ENCODE assay signal across 22 cellular contexts in the genomic region with DNA sequence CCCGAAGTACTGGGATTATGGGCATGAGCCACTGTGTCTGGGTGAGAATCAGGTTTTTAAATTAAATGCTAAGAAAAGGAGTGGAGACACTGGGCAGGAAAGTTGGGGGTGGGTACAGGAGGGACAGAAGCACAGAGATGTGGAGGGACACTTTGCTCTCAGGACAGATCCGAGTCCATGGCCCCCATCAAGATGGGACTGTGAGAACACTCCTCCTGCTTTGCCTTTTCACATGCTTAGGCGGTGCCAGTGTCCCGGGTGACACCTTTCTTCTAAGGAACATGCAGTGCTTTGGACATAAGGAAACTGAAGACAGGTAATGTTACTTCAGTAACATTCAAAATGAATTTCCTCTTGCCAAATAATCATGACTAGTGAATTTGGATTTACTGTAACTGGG. TPM values are rescaled to one million over a fixed set of nuclear protein-coding genes. Genes with fewer than 3 reads are reported as not detected.
DNase-seq lines count a peak whose midpoint lies in the region; ATAC-seq and TF ChIP-seq lines count a peak whose summit lies in the region.
"Had no signal": no experiment of that assay in that cellular context is flagged by ENCODE, and none has a peak within 500 bp of the region (broad histone marks: within the 10 kb centered on the region; RNA-seq: fewer than 3 reads in every experiment).

No MANE protein-coding gene starts in this region.

- peak; percentile 60 to 76 for TF ChIP-seq POLR2A in gastrocnemius medialis (IDR thresholded peaks at IDR 0.05)

- peaks cover 23% of the 10 kb centered on the region for H3K36me3 Mint-ChIP-seq in activated naive CD4-positive, alpha-beta T cell treated with anti-CD3 and anti-CD28 coated beads for 36 hours (ENCODE audit: low read depth)
- peaks cover 6 to 12% of the 10 kb centered on the region in 2 donors for H3K36me3 Mint-ChIP-seq in activated T-cell treated with anti-CD3 and anti-CD28 coated beads, Interleukin-2, amount 50 U/mL, for 72 hours (ENCODE audit: insufficient read depth in 2 of 2)

- H3K36me3 ChIP-seq in adipocyte (ENCODE audit: control insufficient read depth, insufficient read depth, low read length, severe bottlenecking) (peaks cover 26% of the 10 kb centered on the region), gastrocnemius medialis (peaks cover 3 to 16% of the 10 kb centered on the region in 2 donors)

- peaks cover 30% of the 10 kb centered on the region for H3K4me1 ChIP-seq in adipocyte (ENCODE audit: control insufficient read depth, insufficient read depth, low read length)
- H3K4me1 ChIP-seq in right cardiac atrium (ENCODE audit: control insufficient read depth, insufficient read depth, low read length): peaks cover 1% of the 10 kb centered on the region
- H3K4me1 ChIP-seq in gastrocnemius medialis: peaks cover 67 to 78% of the 10 kb centered on the region in 2 donors

- in situ Hi-C loops in gastrocnemius medialis (cut with MboI; ENCODE audit: low sequenced_read_pairs in 4 of 4): loop anchor here in 1 of 4 donors (5.0 kb wide), 1 partner anchor 54 kb away; no protein-coding TSS in a partner anchor

- intact Hi-C loops in right cardiac atrium (cut with DNase I): no loop called here
- intact Hi-C loops in gastrocnemius medialis (cut with DNase I; ENCODE audit: low total_unique reads): loop anchor here (1.0 to 10.0 kb wide), 3 partner anchors 38 to 491 kb away; partner anchors contain the start of gene SLC2A5
- intact Hi-C loops in activated naive CD4-positive, alpha-beta T cell treated with anti-CD3 and anti-CD28 coated beads for 36 hours (cut with micrococcal nuclease): no loop called here

- ATAC-seq in right cardiac atrium: peak; percentile 34 to 50
- peak; percentile 87 to 88 for ATAC-seq in gastrocnemius medialis
- ATAC-seq in activated T-cell treated with anti-CD3 and anti-CD28 coated beads, Interleukin-2, amount 50 U/mL, for 72 hours (replicated peaks in 1 of 2): no peak
- ATAC-seq: activated CD8-positive, alpha-beta T cell treated with anti-CD3 and anti-CD28 coated beads for 36 hours; Panc1 had no signal

- H3K27ac ChIP-seq in C4-2B (peak overlapping the region; percentile 91), right cardiac atrium (ENCODE audit: low read length) (peak overlapping the region; percentile 96), gastrocnemius medialis (peak overlapping the region; percentile 94 to 100 (median 96))

- H3K4me3 ChIP-seq in adipocyte (ENCODE audit: low read length): no peak overlapping the region
- H3K4me3 ChIP-seq in right cardiac atrium (ENCODE audit: low read length): peak overlapping the region; percentile 6
- peak overlapping the region; percentile 25 to 43 (median 38) for H3K4me3 ChIP-seq in gastrocnemius medialis
- H3K4me3 ChIP-seq: MG63 had no signal

- H3K27me3 ChIP-seq in adipocyte (replicated peaks; ENCODE audit: control insufficient read depth, insufficient read depth, low read length) (no peaks in the 10 kb centered on the region), right cardiac atrium (ENCODE audit: control insufficient read depth, insufficient read depth) (no peaks in the 10 kb centered on the region), gastrocnemius medialis (no peaks in the 10 kb centered on the region)
- H3K27me3 ChIP-seq: MG63 had no signal

- no peak overlapping the region for H3K27ac Mint-ChIP-seq in activated naive CD4-positive, alpha-beta T cell treated with anti-CD3 and anti-CD28 coated beads for 36 hours
- H3K27ac Mint-ChIP-seq in activated T-cell treated with anti-CD3 and anti-CD28 coated beads, Interleukin-2, amount 50 U/mL, for 72 hours: no peak overlapping the region
- H3K27ac Mint-ChIP-seq: activated CD8-positive, alpha-beta T cell treated with anti-CD3 and anti-CD28 coated beads for 36 hours; activated naive CD4-positive, alpha-beta T cell treated with anti-CD3 and anti-CD28 coated beads, Interleukin-2, amount 10 ng/mL, durations not matched to agents 7 days and 5 days; HFFc6; T-helper 2 cell treated with Interferon-gamma antibody and Interleukin-4, amounts not matched to agents 5 μg/mL and 100 μg/mL, for 36 hours had no signal

- H3K9me3 Mint-ChIP-seq in activated naive CD4-positive, alpha-beta T cell treated with anti-CD3 and anti-CD28 coated beads for 36 hours: no peaks in the 10 kb centered on the region
- no peaks in the 10 kb centered on the region for H3K9me3 Mint-ChIP-seq in activated T-cell treated with anti-CD3 and anti-CD28 coated beads, Interleukin-2, amount 50 U/mL, for 72 hours
- H3K9me3 Mint-ChIP-seq: activated CD8-positive, alpha-beta T cell treated with anti-CD3 and anti-CD28 coated beads for 36 hours; activated naive CD4-positive, alpha-beta T cell treated with anti-CD3 and anti-CD28 coated beads, Interleukin-2, amount 10 ng/mL, durations not matched to agents 7 days and 5 days; CD4-positive, CD25-positive, alpha-beta regulatory T cell; HFFc6; T-helper 2 cell treated with Interferon-gamma antibody and Interleukin-4, amounts not matched to agents 5 μg/mL and 100 μg/mL, for 36 hours had no signal

- peaks cover 29% of the 10 kb centered on the region for H3K4me1 Mint-ChIP-seq in activated naive CD4-positive, alpha-beta T cell treated with anti-CD3 and anti-CD28 coated beads for 36 hours (ENCODE audit: low read depth)
- H3K4me1 Mint-ChIP-seq in activated T-cell treated with anti-CD3 and anti-CD28 coated beads, Interleukin-2, amount 50 U/mL, for 72 hours (ENCODE audit: low read depth): peaks cover 38% of the 10 kb centered on the region

- WGBS in right cardiac atrium: 81% methylated on average over 4 of the region's 4 CpGs

- CTCF ChIA-PET in activated naive CD4-positive, alpha-beta T cell treated with anti-CD3 and anti-CD28 coated beads for 36 hours (lab: Charles Lee): no interaction called here

- TF ChIP-seq CTCF in C4-2B (conservative IDR thresholded peaks at IDR 0.05) (no peak), gastrocnemius medialis (IDR thresholded peaks at IDR 0.05 in 4 of 5, conservative IDR thresholded peaks at IDR 0.05 in 1 of 5) (no peak)

- H3K9me3 ChIP-seq in adipocyte (ENCODE audit: control insufficient read depth, low read length) (no peaks in the 10 kb centered on the region), right cardiac atrium (ENCODE audit: control insufficient read depth, low read length) (no peaks in the 10 kb centered on the region), gastrocnemius medialis (no peaks in the 10 kb centered on the region)
- H3K9me3 ChIP-seq: MG63, SK-N-SH had no signal

- no peak overlapping the region for H3K4me3 Mint-ChIP-seq in activated naive CD4-positive, alpha-beta T cell treated with anti-CD3 and anti-CD28 coated beads for 36 hours
- no peak overlapping the region for H3K4me3 Mint-ChIP-seq in activated T-cell treated with anti-CD3 and anti-CD28 coated beads, Interleukin-2, amount 50 U/mL, for 72 hours
- H3K4me3 Mint-ChIP-seq: activated CD8-positive, alpha-beta T cell treated with anti-CD3 and anti-CD28 coated beads for 36 hours; activated naive CD4-positive, alpha-beta T cell treated with anti-CD3 and anti-CD28 coated beads, Interleukin-2, amount 10 ng/mL, durations not matched to agents 7 days and 5 days; CD4-positive, CD25-positive, alpha-beta regulatory T cell; T-helper 2 cell treated with Interferon-gamma antibody and Interleukin-4, amounts not matched to agents 5 μg/mL and 100 μg/mL, for 36 hours had no signal

- H3K27me3 Mint-ChIP-seq in activated naive CD4-positive, alpha-beta T cell treated with anti-CD3 and anti-CD28 coated beads for 36 hours (ENCODE audit: low read depth): no peaks in the 10 kb centered on the region
- no peaks in the 10 kb centered on the region for H3K27me3 Mint-ChIP-seq in activated T-cell treated with anti-CD3 and anti-CD28 coated beads, Interleukin-2, amount 50 U/mL, for 72 hours (ENCODE audit: low read depth)
- H3K27me3 Mint-ChIP-seq: activated CD8-positive, alpha-beta T cell treated with anti-CD3 and anti-CD28 coated beads for 36 hours; activated naive CD4-positive, alpha-beta T cell treated with anti-CD3 and anti-CD28 coated beads, Interleukin-2, amount 10 ng/mL, durations not matched to agents 7 days and 5 days; CD4-positive, CD25-positive, alpha-beta regulatory T cell had no signal

- peak overlapping the region; percentile 61 for H3K9ac ChIP-seq in adipocyte (ENCODE audit: low read length)
- H3K9ac ChIP-seq: SK-N-SH had no signal

- DNase-seq in adipocyte (ENCODE audit: low read depth) (no peak), right cardiac atrium (no peak), gastrocnemius medialis (peak; percentile 84 to 92)
- DNase-seq in activated naive CD4-positive, alpha-beta T cell treated with anti-CD3 and anti-CD28 coated beads for 36 hours: no peak
- no peak for DNase-seq in stimulated activated CD4-positive, alpha-beta T cell treated with anti-CD3 and anti-CD28 coated beads, Interleukin-2, amount 100 ng/mL, for 48 hours
- DNase-seq in NK-92 treated with Interleukin-12 subunit alpha and Interleukin-12 subunit beta, amount 100 ng/mL, for 24 hours (lab: John Stamatoyannopoulos, UW): no peak
- DNase-seq in activated T-cell treated with anti-CD3 and anti-CD28 coated beads, Interleukin-2, amount 50 U/mL, for 72 hours: no peak
- DNase-seq: ACHN; activated CD8-positive, alpha-beta T cell treated with anti-CD3 and anti-CD28 coated beads for 36 hours; activated naive CD4-positive, alpha-beta T cell treated with anti-CD3 and anti-CD28 coated beads, Interleukin-2, amount 10 ng/mL, durations not matched to agents 7 days and 5 days; CD4-positive, CD25-positive, alpha-beta regulatory T cell; effector CD4-positive, alpha-beta T cell; erythroblast; NCI-H146; NCI-H82; SK-N-SH; stimulated activated CD4-positive, alpha-beta T cell treated with anti-CD3 and anti-CD28 coated beads, Interleukin-12 subunit alpha, Interleukin-12 subunit beta, amount 100 ng/mL, for 4 hours had no signal

RNA-seq across cellular contexts. Expression of gene SLC25A33, which starts 16.7 kb away (rescaled TPM):
- total RNA-seq in right cardiac atrium: 10 to 100 TPM in 1 of 4 donors, 1 to 10 TPM in 3; 7.0 to 11.4 (median 8.0) TPM
- 12.9 TPM for polyA plus RNA-seq in right cardiac atrium
- total RNA-seq in gastrocnemius medialis: 10 to 100 TPM; 40.3 to 88.6 (median 49.1) TPM
- total RNA-seq in activated naive CD4-positive, alpha-beta T cell treated with anti-CD3 and anti-CD28 coated beads for 36 hours: 1 to 10 TPM; 4.7 to 5.2 TPM
- 1 to 10 TPM; 5.9 to 7.0 TPM for total RNA-seq in activated T-cell treated with anti-CD3 and anti-CD28 coated beads, Interleukin-2, amount 50 U/mL, for 72 hours

RNA-seq across cellular contexts. Expression of gene TMEM201, which starts 32.8 kb away (rescaled TPM):
- total RNA-seq in right cardiac atrium (10 to 100 TPM; 18.4 to 23.3 (median 21.1) TPM), gastrocnemius medialis (10 to 100 TPM; 21.5 to 67.6 (median 31.7) TPM)
- polyA plus RNA-seq in right cardiac atrium: 14.5 TPM
- total RNA-seq in activated naive CD4-positive, alpha-beta T cell treated with anti-CD3 and anti-CD28 coated beads for 36 hours: 1 to 10 TPM; 9.1 to 9.8 TPM
- 10 to 100 TPM in 1 of 2 donors, 1 to 10 TPM in 1; 9.3 to 14.0 TPM for total RNA-seq in activated T-cell treated with anti-CD3 and anti-CD28 coated beads, Interleukin-2, amount 50 U/mL, for 72 hours

Comparison
In these comparisons a context has a peak if more than half of its experiments do, and no peak if none do; other contexts are left out.
1. DNase-seq: peak in gastrocnemius medialis (2 of 2); none in adipocyte (single experiment), right cardiac atrium (0 of 3), activated naive CD4-positive, alpha-beta T cell treated with anti-CD3 and anti-CD28 coated beads for 36 hours (single experiment), stimulated activated CD4-positive, alpha-beta T cell treated with anti-CD3 and anti-CD28 coated beads, Interleukin-2, amount 100 ng/mL, for 48 hours (0 of 2), NK-92 treated with Interleukin-12 subunit alpha and Interleukin-12 subunit beta, amount 100 ng/mL, for 24 hours (single experiment) and activated T-cell treated with anti-CD3 and anti-CD28 coated beads, Interleukin-2, amount 50 U/mL, for 72 hours (0 of 2).
2. ATAC-seq: peak in right cardiac atrium (2 of 2) and gastrocnemius medialis (2 of 2); none in activated T-cell treated with anti-CD3 and anti-CD28 coated beads, Interleukin-2, amount 50 U/mL, for 72 hours (0 of 2).
3. Peak in every context shown above with its lines, with median percentiles within 50 percentile points of each other: H3K27ac ChIP-seq.